ENCODE assay signal across 33 cellular contexts in the genomic region with DNA sequence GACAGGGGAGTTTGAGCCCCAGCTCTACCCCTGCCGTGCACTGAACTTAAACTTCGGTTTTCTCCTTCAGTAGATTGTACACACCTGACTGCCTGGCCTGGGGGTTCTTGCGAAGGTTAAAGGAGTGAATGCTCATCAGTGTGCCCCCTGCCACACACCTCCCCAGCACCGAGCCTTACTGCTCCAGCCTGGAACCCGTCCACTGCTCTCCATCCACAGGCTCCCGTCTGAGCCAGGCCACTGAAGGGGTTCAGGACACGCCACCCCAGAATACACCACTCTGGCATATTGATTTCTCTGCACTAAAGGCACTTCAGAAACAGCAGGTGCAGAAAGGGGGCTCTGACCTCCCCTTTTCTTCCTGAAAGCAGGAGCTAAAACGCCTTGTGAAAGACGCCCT. TPM values are rescaled to one million over a fixed set of nuclear protein-coding genes. Genes with fewer than 3 reads are reported as not detected.
A peak's percentile ranks its signal among the peaks of the same experiment; 100 is the strongest.
DNase-seq lines count a peak whose midpoint lies in the region; ATAC-seq and TF ChIP-seq lines count a peak whose summit lies in the region.
"Had no signal": no experiment of that assay in that cellular context is flagged by ENCODE, and none has a peak within 500 bp of the region (broad histone marks: within the 10 kb centered on the region; RNA-seq: fewer than 3 reads in every experiment).

No MANE protein-coding gene starts in this region.

- CTCF ChIA-PET in MCF 10A (lab: Yijun Ruan, JAX) = no interaction called here

- DNase-seq in NCI-H2227 (lab: John Stamatoyannopoulos, UW; ENCODE audit: unreplicated experiment) = peak; percentile 18
- no peak for DNase-seq in NCI-H2227 treated with DMSO at 0.1 percent for 48 hours (lab: John Stamatoyannopoulos, UW)
- DNase-seq in MCF 10A (ENCODE audit: unreplicated experiment) = no peak
- no peak for DNase-seq in breast epithelium (ENCODE audit: low spot score in 2 of 2)
- no peak for DNase-seq in naive thymus-derived CD8-positive, alpha-beta T cell
- peak; percentile 45 for DNase-seq in upper lobe of right lung
- DNase-seq: activated CD4-positive, alpha-beta T cell treated with anti-CD3 and anti-CD28 coated beads for 4 hours; activated T-cell treated with anti-CD3 and anti-CD28 coated beads, Interleukin-2, amount 50 U/mL, for 24 hours; dermis blood vessel endothelial cell; endodermal cell; heart left ventricle; KG1; naive B cell; NCI-H1417; NCI-H2081; NCI-H446; NCI-H748 treated with DMSO at 0.1 percent for 48 hours; retina; SIG-M5; small intestine; testis had no signal

- H3K27me3 Mint-ChIP-seq in MCF 10A (ENCODE audit: insufficient read depth, unreplicated experiment) = peaks cover 28% of the 10 kb centered on the region
- H3K27me3 Mint-ChIP-seq in naive thymus-derived CD8-positive, alpha-beta T cell = no peaks in the 10 kb centered on the region
- H3K27me3 Mint-ChIP-seq: activated T-cell treated with anti-CD3 and anti-CD28 coated beads, Interleukin-2, amount 50 U/mL, for 24 hours; central memory CD8-positive, alpha-beta T cell; naive B cell; stimulated activated naive CD8-positive, alpha-beta T cell treated with anti-CD3 and anti-CD28 coated beads, Interleukin-15, Interleukin-2, amounts not matched to agents 100 ng/mL and 50 ng/mL, for 24 hours had no signal

- no peaks in the 10 kb centered on the region for H3K9me3 Mint-ChIP-seq in MCF 10A (ENCODE audit: unreplicated experiment)
- no peaks in the 10 kb centered on the region for H3K9me3 Mint-ChIP-seq in naive thymus-derived CD8-positive, alpha-beta T cell
- H3K9me3 Mint-ChIP-seq: activated T-cell treated with anti-CD3 and anti-CD28 coated beads, Interleukin-2, amount 50 U/mL, for 24 hours; central memory CD8-positive, alpha-beta T cell; endodermal cell; mesothelial cell of epicardium; naive B cell; stimulated activated naive CD8-positive, alpha-beta T cell treated with anti-CD3 and anti-CD28 coated beads, Interleukin-15, Interleukin-2, amounts not matched to agents 100 ng/mL and 50 ng/mL, for 24 hours had no signal

- H3K4me3 ChIP-seq in breast epithelium (no peak overlapping the region), upper lobe of right lung (no peak overlapping the region)
- H3K4me3 ChIP-seq: heart left ventricle, ovary, testis, vagina had no signal

- H3K4me1 ChIP-seq in breast epithelium = no peaks in the 10 kb centered on the region
- H3K4me1 ChIP-seq in upper lobe of right lung = no peaks in the 10 kb centered on the region
- H3K4me1 ChIP-seq: vagina had no signal

- no peak for ATAC-seq in naive thymus-derived CD8-positive, alpha-beta T cell
- ATAC-seq in upper lobe of right lung = no peak
- ATAC-seq in GM21619 (IDR thresholded peaks at IDR 0.05; ENCODE audit: unreplicated experiment) = no peak
- no peak for ATAC-seq in HG03571 (IDR thresholded peaks at IDR 0.05; ENCODE audit: unreplicated experiment)
- ATAC-seq: HCT116, heart left ventricle had no signal

- POLR2A ChIA-PET in MCF 10A (lab: Yijun Ruan, JAX) = interaction anchor here (1.1 kb wide), 1 partner anchor 14 kb away, joined by 3 read pairs; no protein-coding TSS in a partner anchor
- POLR2A ChIA-PET in naive thymus-derived CD8-positive, alpha-beta T cell (lab: Charles Lee) = interaction anchor here (0.8 to 31.6 kb wide), 2 partner anchors 8 to 27 kb away, joined by 3 to 1090 read pairs; a partner anchor contains a TSS

- intact Hi-C loops in MCF 10A (cut with micrococcal nuclease) (no loop called here), breast epithelium (cut with DNase I; ENCODE audit: low total_unique reads) (no loop called here), upper lobe of right lung (cut with DNase I) (no loop called here)

- TF ChIP-seq POLR2A in breast epithelium (IDR thresholded peaks at IDR 0.05) = no peak

- H3K4me1 Mint-ChIP-seq in MCF 10A (ENCODE audit: insufficient read depth, unreplicated experiment) = peaks cover 7% of the 10 kb centered on the region
- H3K4me1 Mint-ChIP-seq in naive thymus-derived CD8-positive, alpha-beta T cell = peaks cover 29 to 92% (median 73%) of the 10 kb centered on the region in 4 donors

- BruUV-seq in MCF 10A (replicated peaks; lab: Mats Ljungman, UMichigan) = no TSS peak

- H3K27ac ChIP-seq in breast epithelium = no peak overlapping the region
- no peak overlapping the region for H3K27ac ChIP-seq in upper lobe of right lung
- H3K27ac ChIP-seq: heart left ventricle, vagina had no signal

- no peaks in the 10 kb centered on the region for H3K27me3 ChIP-seq in breast epithelium
- H3K27me3 ChIP-seq in upper lobe of right lung = peaks cover 3% of the 10 kb centered on the region
- H3K27me3 ChIP-seq: ovary, testis, vagina had no signal

- TF ChIP-seq CTCF in MCF 10A (IDR thresholded peaks at IDR 0.05; ENCODE audit: unreplicated experiment) (no peak), breast epithelium (IDR thresholded peaks at IDR 0.05) (no peak), upper lobe of right lung (IDR thresholded peaks at IDR 0.05) (no peak)

- no peaks in the 10 kb centered on the region for H3K36me3 ChIP-seq in breast epithelium
- no peaks in the 10 kb centered on the region for H3K36me3 ChIP-seq in upper lobe of right lung
- H3K36me3 ChIP-seq: heart left ventricle, ovary, vagina had no signal

- peak overlapping the region; percentile 8 for H3K27ac Mint-ChIP-seq in MCF 10A (ENCODE audit: low read depth, unreplicated experiment)
- peak overlapping the region in 8 of 10 donors; percentile 36 to 80 (median 56) for H3K27ac Mint-ChIP-seq in naive thymus-derived CD8-positive, alpha-beta T cell
- H3K27ac Mint-ChIP-seq: activated T-cell treated with anti-CD3 and anti-CD28 coated beads, Interleukin-2, amount 50 U/mL, for 24 hours; endodermal cell; mesothelial cell of epicardium; stimulated activated naive CD8-positive, alpha-beta T cell treated with anti-CD3 and anti-CD28 coated beads, Interleukin-15, Interleukin-2, amounts not matched to agents 100 ng/mL and 50 ng/mL, for 24 hours had no signal

- no peak overlapping the region for H3K4me3 Mint-ChIP-seq in MCF 10A (ENCODE audit: unreplicated experiment)
- peak overlapping the region in 1 of 10 donors; percentile 33 for H3K4me3 Mint-ChIP-seq in naive thymus-derived CD8-positive, alpha-beta T cell
- H3K4me3 Mint-ChIP-seq: activated T-cell treated with anti-CD3 and anti-CD28 coated beads, Interleukin-2, amount 50 U/mL, for 24 hours; central memory CD8-positive, alpha-beta T cell; endodermal cell; mesothelial cell of epicardium; stimulated activated naive CD8-positive, alpha-beta T cell treated with anti-CD3 and anti-CD28 coated beads, Interleukin-15, Interleukin-2, amounts not matched to agents 100 ng/mL and 50 ng/mL, for 24 hours had no signal

- H3K9me3 ChIP-seq in breast epithelium (no peaks in the 10 kb centered on the region), upper lobe of right lung (no peaks in the 10 kb centered on the region)
- H3K9me3 ChIP-seq: heart left ventricle, ovary, testis, vagina had no signal

- H3K36me3 Mint-ChIP-seq in MCF 10A (ENCODE audit: insufficient read depth, unreplicated experiment) = no peaks in the 10 kb centered on the region
- H3K36me3 Mint-ChIP-seq in naive thymus-derived CD8-positive, alpha-beta T cell = peaks cover 0 to 22% (median 15%) of the 10 kb centered on the region in 3 donors
- H3K36me3 Mint-ChIP-seq: mesothelial cell of epicardium, naive B cell had no signal

RNA-seq across cellular contexts. Expression of a gene that starts 1.7 kb away (rescaled TPM):
- total RNA-seq in MCF 10A (2022) = not detected in 2 replicates
- not detected for total RNA-seq in breast epithelium
- 10 to 100 TPM; 13.5 to 13.7 TPM for total RNA-seq in naive thymus-derived CD8-positive, alpha-beta T cell
- 1 to 10 TPM; 2.9 to 7.3 (median 4.2) TPM for polyA plus RNA-seq in naive thymus-derived CD8-positive, alpha-beta T cell
- total RNA-seq in upper lobe of right lung = not detected
- total RNA-seq: A172, Daoy, dermis blood vessel endothelial cell, lower leg skin, vagina had no signal
- polyA plus RNA-seq: heart left ventricle, keratinocyte had no signal

RNA-seq across cellular contexts. Expression of a gene that starts 25.9 kb away (rescaled TPM):
- total RNA-seq in MCF 10A (2022) = 6.6 and 11.6 TPM in 2 replicates
- 1 to 10 TPM; 2.2 to 3.6 (median 3.5) TPM for total RNA-seq in breast epithelium
- total RNA-seq in naive thymus-derived CD8-positive, alpha-beta T cell = 10 to 100 TPM; 24.6 to 25.7 TPM
- polyA plus RNA-seq in naive thymus-derived CD8-positive, alpha-beta T cell = 1 to 10 TPM in 2 of 3 donors, under 1 TPM in 1; 0.68 to 4.0 (median 1.7) TPM
- 6.1 TPM for total RNA-seq in upper lobe of right lung

RNA-seq across cellular contexts. Expression of a gene that starts 30.1 kb away (rescaled TPM):
- total RNA-seq in MCF 10A (2022) (42.4 and 52.6 TPM in 2 replicates), breast epithelium (10 to 100 TPM; 10.5 to 12.0 (median 11.5) TPM), upper lobe of right lung (107 TPM)
- 100 to 1,000 TPM; 295 to 297 TPM for total RNA-seq in naive thymus-derived CD8-positive, alpha-beta T cell
- 1,000 to 10,000 TPM in 2 of 3 donors, 100 to 1,000 TPM in 1; 740 to 1,115 (median 1,110) TPM for polyA plus RNA-seq in naive thymus-derived CD8-positive, alpha-beta T cell

Comparison
In these comparisons a context has a peak if more than half of its experiments do, and no peak if none do; other contexts are left out.
1. DNase-seq: peak in NCI-H2227 (single experiment) and upper lobe of right lung (single experiment); none in NCI-H2227 treated with DMSO at 0.1 percent for 48 hours (single experiment), MCF 10A (single experiment), breast epithelium (0 of 2) and naive thymus-derived CD8-positive, alpha-beta T cell (0 of 10).
2. RNA of a gene that starts 1.7 kb away (total RNA-seq): 13.5 to 13.7 TPM in naive thymus-derived CD8-positive, alpha-beta T cell; not detected in MCF 10A, not detected in breast epithelium and not detected in upper lobe of right lung (single experiment); every median in the first group is over 10 times any median in the second.